ENCODE assay signal across 8 cellular contexts in the genomic region with DNA sequence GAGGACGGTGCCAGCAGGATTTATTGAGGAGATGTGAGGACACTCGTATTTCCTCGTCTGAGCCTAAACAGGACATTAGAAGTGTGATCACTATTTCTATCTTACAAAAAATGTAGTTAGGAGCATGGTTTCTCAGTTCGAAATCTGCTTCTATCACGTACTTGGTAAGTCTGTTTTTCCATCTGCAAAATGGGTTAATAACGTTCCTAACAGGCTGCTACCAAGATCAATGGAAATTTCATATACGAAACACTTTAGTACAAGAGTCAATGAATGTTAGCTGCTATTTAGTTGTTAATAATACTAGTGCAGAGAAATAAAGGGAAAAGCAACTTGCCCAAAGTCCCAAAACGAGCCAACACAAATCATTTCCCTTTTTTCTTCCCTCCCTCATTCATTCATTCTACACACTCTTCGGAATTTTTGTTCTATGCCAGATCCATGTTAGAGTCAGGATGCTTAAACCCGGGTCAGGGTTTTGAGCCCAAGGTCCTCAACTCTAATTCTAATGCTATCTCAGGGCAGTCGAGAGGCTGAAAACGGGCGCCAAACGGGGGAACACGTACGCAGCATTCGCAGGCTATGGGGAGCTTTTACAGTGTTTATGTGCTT. TPM values are rescaled to one million over a fixed set of nuclear protein-coding genes. Genes with fewer than 3 reads are reported as not detected.
DNase-seq lines count a peak whose midpoint lies in the region; ATAC-seq, FAIRE-seq and TF ChIP-seq lines count a peak whose summit lies in the region.

No MANE protein-coding gene starts in this region.

- TF ChIP-seq RAD21 in HepG2 (CRISPR knock-in tag; IDR thresholded peaks at IDR 0.05): no peak

- BruUV-seq in HepG2 (replicated peaks; lab: Mats Ljungman, UMichigan): TSS peak; percentile 79

- intact Hi-C loops in HepG2 (cut with micrococcal nuclease; ENCODE audit: unreplicated experiment): no loop called here

- H3K4me2 ChIP-seq in HepG2 (ENCODE audit: low read depth, low read length): peak overlapping the region; percentile 82

- H3K4me1 ChIP-seq in HepG2 (ENCODE audit: insufficient read depth, low read length) (peaks cover 44% of the 10 kb centered on the region), tibial nerve (peaks cover 0 to 51% (median 20%) of the 10 kb centered on the region in 4 donors)

- H3K9me3 ChIP-seq in HepG2 (ENCODE audit: low read length): no peaks in the 10 kb centered on the region
- no peaks in the 10 kb centered on the region for H3K9me3 ChIP-seq in tibial nerve

- H3K27ac ChIP-seq in HepG2 (ENCODE audit: extremely low read length, insufficient read depth, low read length): peak overlapping the region; percentile 82
- H3K27ac ChIP-seq in tibial nerve: peak overlapping the region; percentile 21 to 92 (median 88)

- TF ChIP-seq CTCF in astrocyte of the spinal cord (IDR thresholded peaks at IDR 0.05; ENCODE audit: low read depth, low read length) (no peak), HepG2 (CRISPR knock-in tag; IDR thresholded peaks at IDR 0.05) (no peak), tibial nerve (IDR thresholded peaks at IDR 0.05) (no peak)

- POLR2A ChIA-PET in HepG2 (lab: Yijun Ruan, JAX): interaction anchor here (0.9 to 2.5 kb wide), 19 partner anchors 11 to 232 kb away, joined by 3 to 16 read pairs (median 4); partner anchors contain the start of genes FABP3 and PUM1

- H4K20me1 ChIP-seq in HepG2 (ENCODE audit: insufficient read depth, low read length): no peaks in the 10 kb centered on the region

- peak; percentile 8 for FAIRE-seq in HepG2 (lab: Jason Lieb, UNC)

- 5% methylated on average over 17 of the region's 17 CpGs for WGBS in HepG2 (ENCODE audit: low lambda C conversion rate)
- 16 to 17% methylated on average over 17 of the region's 17 CpGs for WGBS in tibial nerve, 2 donors

- H3K36me3 ChIP-seq in HepG2 (replicated peaks in 1 of 2; ENCODE audit: control insufficient read depth in 1 of 2, insufficient read depth in 2 of 2, low read length in 2 of 2) (peaks cover 10 to 28% of the 10 kb centered on the region in 2 experiments), tibial nerve (peaks cover 0 to 35% (median 10%) of the 10 kb centered on the region in 3 donors)

- no peak for ATAC-seq in HepG2
- ATAC-seq in HG03571 (IDR thresholded peaks at IDR 0.05; ENCODE audit: unreplicated experiment): no peak
- no peak for ATAC-seq in GM19463 (IDR thresholded peaks at IDR 0.05; ENCODE audit: unreplicated experiment)
- ATAC-seq in GM18861 (IDR thresholded peaks at IDR 0.05; ENCODE audit: unreplicated experiment): no peak

- DNase-seq in DMS 273 (lab: John Stamatoyannopoulos, UW; ENCODE audit: unreplicated experiment) (peak; percentile 54), DMS 273 treated with DMSO at 0.1 percent for 48 hours (lab: John Stamatoyannopoulos, UW) (no peak), astrocyte of the spinal cord (ENCODE audit: low read depth, low spot score) (no peak), HepG2 (ENCODE audit: low spot score) (no peak), tibial nerve (ENCODE audit: low spot score in 2 of 2) (no peak)

- H3K9ac ChIP-seq in HepG2 (ENCODE audit: insufficient read depth, low read depth, low read length): peak overlapping the region; percentile 94

- no peaks in the 10 kb centered on the region; a peak in 1 of 5 replicates for H3K27me3 ChIP-seq in HepG2 (ENCODE audit: control insufficient read depth in 1 of 2, insufficient read depth in 2 of 2, low read length in 2 of 2)
- H3K27me3 ChIP-seq in tibial nerve: no peaks in the 10 kb centered on the region

- H3K4me3 ChIP-seq in astrocyte of the spinal cord (ENCODE audit: low read depth, low read length): peak overlapping the region; percentile 91
- H3K4me3 ChIP-seq in HepG2 (replicated peaks in 1 of 3; ENCODE audit: insufficient read depth in 1 of 3, low read depth in 2 of 3, low read length in 3 of 3): peak overlapping the region; percentile 77 to 95 (median 84)
- H3K4me3 ChIP-seq in tibial nerve: peak overlapping the region; percentile 75 to 96 (median 84)

- TF ChIP-seq POLR2A in HepG2 (IDR thresholded peaks at IDR 0.05; ENCODE audit: insufficient read depth in 1 of 2, low read depth in 2 of 2, low read length in 2 of 2): no peak
- TF ChIP-seq POLR2A in tibial nerve (IDR thresholded peaks at IDR 0.05): no peak

- CTCF ChIA-PET in HepG2 (lab: Yijun Ruan, JAX; ENCODE audit: low intra/inter-chr PET ratio, low total read pairs): no interaction called here

- no peak for TF ChIP-seq EP300 in HepG2 (IDR thresholded peaks at IDR 0.05; ENCODE audit: low read depth in 2 of 2, low read length in 2 of 2)
- TF ChIP-seq EP300 in HepG2 (CRISPR knock-in tag; IDR thresholded peaks at IDR 0.05; ENCODE audit: borderline replicate concordance): no peak
- no peak for TF ChIP-seq EP300 in tibial nerve (IDR thresholded peaks at IDR 0.05)

- H3K79me2 ChIP-seq in HepG2 (ENCODE audit: insufficient read depth, low read length): peaks cover 55% of the 10 kb centered on the region

- H2AFZ ChIP-seq in HepG2 (ENCODE audit: low read length): peak overlapping the region; percentile 6

- in situ Hi-C loops in astrocyte of the spinal cord (cut with HindIII; ENCODE audit: low sequenced_read_pairs) (no loop called here), HepG2 (cut with HindIII; ENCODE audit: extremely low pct_ligation_motif_present, low pct_unique_long_range_greater_than_20kb) (no loop called here)

RNA-seq across cellular contexts. Expression of gene SNRNP40, which starts 0.6 kb away (rescaled TPM):
- total RNA-seq in HepG2 (2016; rRNA removed; fragmentation: Illumina TruSeq; extraction: Trizol) (147 and 192 TPM in 2 replicates), tibial nerve (10 to 100 TPM; 42.8 to 57.0 (median 48.4) TPM)
- 32.2 and 34.4 TPM in 2 replicates for total RNA-seq in HepG2 (2016; cell fraction: cytosol; rRNA removed; fragmentation: Illumina TruSeq; extraction: Trizol; ENCODE audit: low read depth)
- 144 and 197 TPM in 2 replicates for total RNA-seq in HepG2 (2016; cell fraction: insoluble cytoplasmic fraction; rRNA removed; fragmentation: Illumina TruSeq; extraction: Trizol)
- total RNA-seq in HepG2 (2016; cell fraction: membrane; rRNA removed; fragmentation: Illumina TruSeq; extraction: Trizol): 54.1 and 62.1 TPM in 2 replicates
- total RNA-seq in HepG2 (2016; cell fraction: nucleus; rRNA removed; fragmentation: Illumina TruSeq; extraction: Trizol): 69.1 and 77.1 TPM in 2 replicates
- polyA plus RNA-seq in HepG2 (2011; rRNA removed): 46.1 and 51.0 TPM in 2 replicates
- polyA plus RNA-seq in HepG2 (2011; cell fraction: cytosol; rRNA removed): 42.2 and 42.7 TPM in 2 replicates
- polyA plus RNA-seq in HepG2 (2011; cell fraction: nucleus; rRNA removed): 30.4 and 32.1 TPM in 2 replicates
- polyA plus RNA-seq in HepG2 (2012): 27.5 and 32.5 TPM in 2 replicates
- polyA plus RNA-seq in HepG2 (2016; cell fraction: cytosol; fragmentation: Illumina TruSeq; extraction: Trizol; ENCODE audit: low read depth): 11.3 and 11.8 TPM in 2 replicates
- 138 and 148 TPM in 2 replicates for polyA plus RNA-seq in HepG2 (2016; cell fraction: insoluble cytoplasmic fraction; fragmentation: Illumina TruSeq; extraction: Trizol; ENCODE audit: low read depth)
- 25.4 and 25.6 TPM in 2 replicates for polyA plus RNA-seq in HepG2 (2016; cell fraction: membrane; fragmentation: Illumina TruSeq; extraction: Trizol; ENCODE audit: low read depth)
- polyA plus RNA-seq in HepG2 (2016; cell fraction: nucleus; fragmentation: Illumina TruSeq; extraction: Trizol; ENCODE audit: insufficient read depth, low read depth): 68.7 and 74.0 TPM in 2 replicates
- 71.2 and 176 TPM in 2 replicates for polyA minus RNA-seq in HepG2 (2011; rRNA and poly(A)+ RNA removed; ENCODE audit: low replicate concordance)
- 47.6 and 49.5 TPM in 2 replicates for polyA minus RNA-seq in HepG2 (2011; cell fraction: cytosol; rRNA and poly(A)+ RNA removed)
- polyA minus RNA-seq in HepG2 (2011; cell fraction: nucleus; rRNA and poly(A)+ RNA removed): 53.7 and 59.1 TPM in 2 replicates

RNA-seq across cellular contexts. Expression of gene ZCCHC17, which starts 0.9 kb away (rescaled TPM):
- total RNA-seq in HepG2 (2016; rRNA removed; fragmentation: Illumina TruSeq; extraction: Trizol): 53.0 and 81.2 TPM in 2 replicates
- 22.3 and 22.6 TPM in 2 replicates for total RNA-seq in HepG2 (2016; cell fraction: cytosol; rRNA removed; fragmentation: Illumina TruSeq; extraction: Trizol; ENCODE audit: low read depth)
- total RNA-seq in HepG2 (2016; cell fraction: insoluble cytoplasmic fraction; rRNA removed; fragmentation: Illumina TruSeq; extraction: Trizol): 53.0 and 78.0 TPM in 2 replicates
- 44.8 and 45.5 TPM in 2 replicates for total RNA-seq in HepG2 (2016; cell fraction: membrane; rRNA removed; fragmentation: Illumina TruSeq; extraction: Trizol)
- total RNA-seq in HepG2 (2016; cell fraction: nucleus; rRNA removed; fragmentation: Illumina TruSeq; extraction: Trizol): 18.3 and 21.7 TPM in 2 replicates
- 17.5 and 20.5 TPM in 2 replicates for polyA plus RNA-seq in HepG2 (2011; rRNA removed)
- 14.9 and 16.0 TPM in 2 replicates for polyA plus RNA-seq in HepG2 (2011; cell fraction: cytosol; rRNA removed)
- polyA plus RNA-seq in HepG2 (2011; cell fraction: nucleus; rRNA removed): 5.9 and 6.1 TPM in 2 replicates
- 13.3 and 17.2 TPM in 2 replicates for polyA plus RNA-seq in HepG2 (2012)
- polyA plus RNA-seq in HepG2 (2016; cell fraction: cytosol; fragmentation: Illumina TruSeq; extraction: Trizol; ENCODE audit: low read depth): 14.0 and 17.6 TPM in 2 replicates
- 71.7 and 78.7 TPM in 2 replicates for polyA plus RNA-seq in HepG2 (2016; cell fraction: insoluble cytoplasmic fraction; fragmentation: Illumina TruSeq; extraction: Trizol; ENCODE audit: low read depth)
- 31.6 and 32.8 TPM in 2 replicates for polyA plus RNA-seq in HepG2 (2016; cell fraction: membrane; fragmentation: Illumina TruSeq; extraction: Trizol; ENCODE audit: low read depth)
- 26.4 and 29.6 TPM in 2 replicates for polyA plus RNA-seq in HepG2 (2016; cell fraction: nucleus; fragmentation: Illumina TruSeq; extraction: Trizol; ENCODE audit: insufficient read depth, low read depth)
- 10.5 and 28.6 TPM in 2 replicates for polyA minus RNA-seq in HepG2 (2011; rRNA and poly(A)+ RNA removed; ENCODE audit: low replicate concordance)
- 4.3 and 6.7 TPM in 2 replicates for polyA minus RNA-seq in HepG2 (2011; cell fraction: cytosol; rRNA and poly(A)+ RNA removed)
- polyA minus RNA-seq in HepG2 (2011; cell fraction: nucleus; rRNA and poly(A)+ RNA removed): 6.7 and 8.2 TPM in 2 replicates
- 10 to 100 TPM; 14.9 to 30.4 (median 26.5) TPM for total RNA-seq in tibial nerve

RNA-seq across cellular contexts. Expression of gene NKAIN1, which starts 56.3 kb away (rescaled TPM):
- total RNA-seq in HepG2 (2016; rRNA removed; fragmentation: Illumina TruSeq; extraction: Trizol) (0.29 TPM in 1 of 2 replicates, not detected in the other), tibial nerve (not detected)
- 0.20 and 0.26 TPM in 2 replicates for total RNA-seq in HepG2 (2016; cell fraction: cytosol; rRNA removed; fragmentation: Illumina TruSeq; extraction: Trizol; ENCODE audit: low read depth)
- 0.26 and 0.27 TPM in 2 replicates for total RNA-seq in HepG2 (2016; cell fraction: insoluble cytoplasmic fraction; rRNA removed; fragmentation: Illumina TruSeq; extraction: Trizol)
- 0.37 and 0.79 TPM in 2 replicates for total RNA-seq in HepG2 (2016; cell fraction: membrane; rRNA removed; fragmentation: Illumina TruSeq; extraction: Trizol)
- total RNA-seq in HepG2 (2016; cell fraction: nucleus; rRNA removed; fragmentation: Illumina TruSeq; extraction: Trizol): 0.31 TPM in 1 of 2 replicates, not detected in the other
- 0.20 and 0.40 TPM in 2 replicates for polyA plus RNA-seq in HepG2 (2011; rRNA removed)
- 0.17 and 0.28 TPM in 2 replicates for polyA plus RNA-seq in HepG2 (2011; cell fraction: cytosol; rRNA removed)
- polyA plus RNA-seq in HepG2 (2011; cell fraction: nucleus; rRNA removed): 0.59 TPM in 1 of 2 replicates, not detected in the other
- 0.19 TPM in 1 of 2 replicates, not detected in the other for polyA plus RNA-seq in HepG2 (2012)
- polyA plus RNA-seq in HepG2 (2016; cell fraction: cytosol; fragmentation: Illumina TruSeq; extraction: Trizol; ENCODE audit: low read depth): 0.33 and 0.54 TPM in 2 replicates
- polyA plus RNA-seq in HepG2 (2016; cell fraction: insoluble cytoplasmic fraction; fragmentation: Illumina TruSeq; extraction: Trizol; ENCODE audit: low read depth): 0.26 and 0.47 TPM in 2 replicates
- polyA plus RNA-seq in HepG2 (2016; cell fraction: membrane; fragmentation: Illumina TruSeq; extraction: Trizol; ENCODE audit: low read depth): 0.57 and 1.3 TPM in 2 replicates
- polyA plus RNA-seq in HepG2 (2016; cell fraction: nucleus; fragmentation: Illumina TruSeq; extraction: Trizol; ENCODE audit: insufficient read depth, low read depth): not detected in 2 replicates
- 0.63 and 3.7 TPM in 2 replicates for polyA minus RNA-seq in HepG2 (2011; rRNA and poly(A)+ RNA removed; ENCODE audit: low replicate concordance)
- polyA minus RNA-seq in HepG2 (2011; cell fraction: cytosol; rRNA and poly(A)+ RNA removed): not detected in 2 replicates
- not detected in 2 replicates for polyA minus RNA-seq in HepG2 (2011; cell fraction: nucleus; rRNA and poly(A)+ RNA removed)
